27 cellular contexts compared by ENCODE assay signal in the genomic region with DNA sequence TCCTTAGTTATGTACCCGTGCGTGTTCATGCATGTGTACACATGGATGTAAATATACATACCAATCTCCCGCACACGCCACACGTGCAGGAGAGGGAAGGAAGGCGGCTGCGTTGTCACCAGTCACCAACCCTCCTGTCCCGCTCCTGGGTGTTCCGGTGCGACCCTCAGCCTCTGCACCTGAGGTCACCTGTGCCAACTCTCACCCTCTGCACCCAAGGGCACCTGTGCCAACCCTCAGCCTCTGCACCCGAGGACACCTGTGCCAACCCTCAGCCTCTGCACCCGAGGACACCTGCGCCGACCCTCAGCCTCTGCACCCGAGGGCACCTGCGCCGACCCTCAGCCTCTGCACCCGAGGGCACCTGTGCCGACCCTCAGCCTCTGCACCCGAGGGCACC.
"Had no signal": no experiment of that assay in that cellular context is flagged by ENCODE, and none has a peak within 500 bp of the region (broad histone marks: within the 10 kb centered on the region; RNA-seq: fewer than 3 reads in every experiment).

No MANE protein-coding gene starts in this region.

- H3K9me3 ChIP-seq: colonic mucosa, esophagus squamous epithelium, gastrocnemius medialis, left ventricle myocardium inferior, lower lobe of right lung, mucosa of descending colon had no signal

- H3K4me1 ChIP-seq: colonic mucosa, esophagus squamous epithelium, gastrocnemius medialis, left ventricle myocardium inferior, lower lobe of right lung had no signal

- H3K27me3 Mint-ChIP-seq: dendritic cell treated with granulocyte-macrophage colony-stimulating factor and Interleukin-4, amounts not matched to agents 40 ng/mL and 50 ng/mL, for 4 days had no signal

- ATAC-seq: effector memory CD8-positive, alpha-beta T cell; esophagus mucosa; gastrocnemius medialis; left colon; left lobe of liver; lower lobe of right lung; mucosa of descending colon had no signal

- H3K4me3 Mint-ChIP-seq: dendritic cell treated with granulocyte-macrophage colony-stimulating factor and Interleukin-4, amounts not matched to agents 40 ng/mL and 50 ng/mL, for 4 days; effector memory CD8-positive, alpha-beta T cell; endodermal cell; immature natural killer cell; mesothelial cell of epicardium had no signal

- H3K27ac Mint-ChIP-seq: dendritic cell treated with granulocyte-macrophage colony-stimulating factor and Interleukin-4, amounts not matched to agents 40 ng/mL and 50 ng/mL, for 4 days; effector memory CD8-positive, alpha-beta T cell; endodermal cell; immature natural killer cell; mesothelial cell of epicardium had no signal

- H3K36me3 Mint-ChIP-seq: immature natural killer cell, mesothelial cell of epicardium had no signal

- H3K27me3 ChIP-seq: colonic mucosa, esophagus squamous epithelium, gastrocnemius medialis, hepatocyte had no signal

- H3K36me3 ChIP-seq: colonic mucosa, esophagus squamous epithelium, gastrocnemius medialis, left ventricle myocardium inferior, lower lobe of right lung had no signal

- H3K27ac ChIP-seq: colonic mucosa, epithelial cell of prostate, esophagus squamous epithelium, gastrocnemius medialis, hepatocyte, left ventricle myocardium inferior, lower lobe of right lung had no signal

- DNase-seq: colonic mucosa; cortex of kidney; effector CD8-positive, alpha-beta T cell; effector memory CD8-positive, alpha-beta T cell; endodermal cell; erythroblast; esophagus squamous epithelium; foreskin fibroblast; foreskin melanocyte; gastrocnemius medialis; glutamatergic neuron; hypothalamus; immature natural killer cell; islet precursor cell; kidney; kidney glomerular epithelial cell; left colon; left ventricle myocardium inferior; lower lobe of right lung; mesenchymal stem cell; mucosa of descending colon had no signal

- H3K4me2 ChIP-seq: hepatocyte had no signal

- H2AFZ ChIP-seq: hepatocyte had no signal

- H3K4me1 Mint-ChIP-seq: endodermal cell, immature natural killer cell, mesothelial cell of epicardium had no signal

- H3K9me3 Mint-ChIP-seq: dendritic cell treated with granulocyte-macrophage colony-stimulating factor and Interleukin-4, amounts not matched to agents 40 ng/mL and 50 ng/mL, for 4 days; effector memory CD8-positive, alpha-beta T cell; endodermal cell; immature natural killer cell; mesothelial cell of epicardium had no signal

- H3K4me3 ChIP-seq: colonic mucosa, esophagus squamous epithelium, gastrocnemius medialis, hepatocyte, left ventricle myocardium inferior, lower lobe of right lung, mucosa of descending colon had no signal
